Comparison of ENCODE assay signal across 20 cellular contexts in genomic region chr11:40286137-40286536, GRCh38.
DNase-seq lines count a peak whose midpoint lies in the region; ATAC-seq and TF ChIP-seq lines count a peak whose summit lies in the region.
"Had no signal": no experiment of that assay in that cellular context is flagged by ENCODE, and none has a peak within 500 bp of the region (broad histone marks: within the 10 kb centered on the region; RNA-seq: fewer than 3 reads in every experiment).

No MANE protein-coding gene starts in this region.

- no peaks in the 10 kb centered on the region for H3K36me3 Mint-ChIP-seq in neural progenitor cell
- H3K36me3 Mint-ChIP-seq: CD4-positive, CD25-positive, alpha-beta regulatory T cell; CD8-positive, alpha-beta memory T cell had no signal

- H2AFZ ChIP-seq in KMS-11 (ENCODE audit: low read depth) (no peak overlapping the region), neural progenitor cell (replicated peaks) (no peak overlapping the region)

- DNase-seq in OCI-M1 (lab: John Stamatoyannopoulos, UW) (peak; percentile 9), left lung (no peak), neural progenitor cell (ENCODE audit: low spot score) (no peak), GF-D8 (lab: John Stamatoyannopoulos, UW) (no peak), activated T-cell treated with anti-CD3 and anti-CD28 coated beads for 4 hours (no peak)
- DNase-seq: ACHN; BE2C; C1 segment of cervical spinal cord; CD4-positive, CD25-positive, alpha-beta regulatory T cell; CD8-positive, alpha-beta memory T cell; COR-L47; DMS 273 treated with DMSO at 0.1 percent for 48 hours; DND-41; EL; GOT3; IMR-90 had no signal

- H3K27me3 ChIP-seq in KMS-11 (ENCODE audit: insufficient read depth, low read depth) = no peaks in the 10 kb centered on the region
- no peaks in the 10 kb centered on the region for H3K27me3 ChIP-seq in left lung
- no peaks in the 10 kb centered on the region for H3K27me3 ChIP-seq in neural progenitor cell
- H3K27me3 ChIP-seq: BE2C had no signal

- H4K20me1 ChIP-seq in KMS-11 (ENCODE audit: insufficient read depth) (no peaks in the 10 kb centered on the region), neural progenitor cell (ENCODE audit: low read depth) (no peaks in the 10 kb centered on the region)

- H3K36me3 ChIP-seq in KMS-11 (ENCODE audit: insufficient read depth) (no peaks in the 10 kb centered on the region), left lung (no peaks in the 10 kb centered on the region), neural progenitor cell (no peaks in the 10 kb centered on the region)
- H3K36me3 ChIP-seq: BE2C, HAP-1 had no signal

- H3F3A ChIP-seq in neural progenitor cell (ENCODE audit: low read depth) = no peaks in the 10 kb centered on the region

- H3K4me3 Mint-ChIP-seq in neural progenitor cell = no peak overlapping the region
- H3K4me3 Mint-ChIP-seq: CD4-positive, CD25-positive, alpha-beta regulatory T cell; CD8-positive, alpha-beta memory T cell had no signal

- no peak overlapping the region for H3K4me3 ChIP-seq in KMS-11 (IDR thresholded peaks at IDR 0.05; ENCODE audit: insufficient read depth, low read depth, low read length)
- no peak overlapping the region for H3K4me3 ChIP-seq in left lung
- H3K4me3 ChIP-seq in neural progenitor cell = no peak overlapping the region
- H3K4me3 ChIP-seq: HAP-1, K562 had no signal

- peaks cover 31% of the 10 kb centered on the region for H3K4me1 Mint-ChIP-seq in neural progenitor cell
- H3K4me1 Mint-ChIP-seq: CD4-positive, CD25-positive, alpha-beta regulatory T cell; CD8-positive, alpha-beta memory T cell had no signal

- ATAC-seq in left lung = peak; percentile 76
- no peak for ATAC-seq in HG03025 (IDR thresholded peaks at IDR 0.05; ENCODE audit: low FRiP score, unreplicated experiment)
- ATAC-seq: K562 had no signal

- H3K27me3 Mint-ChIP-seq in neural progenitor cell (ENCODE audit: insufficient read depth, low read depth) = no peaks in the 10 kb centered on the region
- H3K27me3 Mint-ChIP-seq: CD4-positive, CD25-positive, alpha-beta regulatory T cell; CD8-positive, alpha-beta memory T cell had no signal

- peak overlapping the region; percentile 31 for H3K4me2 ChIP-seq in KMS-11
- no peak overlapping the region for H3K4me2 ChIP-seq in neural progenitor cell

- intact Hi-C loops in left lung (cut with DNase I) = no loop called here

- no peak overlapping the region for H3K27ac Mint-ChIP-seq in neural progenitor cell
- H3K27ac Mint-ChIP-seq: CD4-positive, CD25-positive, alpha-beta regulatory T cell; CD8-positive, alpha-beta memory T cell had no signal

- H3K9me3 Mint-ChIP-seq in neural progenitor cell = no peaks in the 10 kb centered on the region

- TF ChIP-seq CTCF in KMS-11 (conservative IDR thresholded peaks at IDR 0.05; ENCODE audit: low read depth, low read length) = no peak
- TF ChIP-seq CTCF in left lung (IDR thresholded peaks at IDR 0.05) = no peak
- no peak for TF ChIP-seq CTCF in neural progenitor cell (IDR thresholded peaks at IDR 0.05)

- H3K79me2 ChIP-seq in KMS-11 (ENCODE audit: insufficient read depth, low read depth) = no peaks in the 10 kb centered on the region
- H3K79me2 ChIP-seq in neural progenitor cell (ENCODE audit: low read depth) = no peaks in the 10 kb centered on the region

- no peak overlapping the region for H3K9ac ChIP-seq in KMS-11
- H3K9ac ChIP-seq in neural progenitor cell = no peak overlapping the region

- no peaks in the 10 kb centered on the region for H3K9me3 ChIP-seq in left lung
- no peaks in the 10 kb centered on the region for H3K9me3 ChIP-seq in neural progenitor cell (ENCODE audit: low read depth)
- H3K9me3 ChIP-seq: BE2C, HAP-1 had no signal

- H3K4me1 ChIP-seq in KMS-11 (ENCODE audit: low read depth, poor library complexity, severe bottlenecking) (peaks cover 27% of the 10 kb centered on the region), left lung (peaks cover 0 to 2% of the 10 kb centered on the region in 2 donors), neural progenitor cell (peaks cover 11% of the 10 kb centered on the region)
- H3K4me1 ChIP-seq: BE2C had no signal

- H3K27ac ChIP-seq in KMS-11 (no peak overlapping the region), left lung (no peak overlapping the region), neural progenitor cell (no peak overlapping the region)
